In genomic region chr17:2214887-2215615, GRCh38 we compare ENCODE assay signal across 8 cellular contexts.
DNase-seq lines count a peak whose midpoint lies in the region; ATAC-seq and TF ChIP-seq lines count a peak whose summit lies in the region.
"Had no signal": no experiment of that assay in that cellular context is flagged by ENCODE, and none has a peak within 500 bp of the region (broad histone marks: within the 10 kb centered on the region; RNA-seq: fewer than 3 reads in every experiment).

No MANE protein-coding gene starts in this region.

- no peaks in the 10 kb centered on the region for H3K9me3 ChIP-seq in left ventricle myocardium inferior (replicated peaks)
- no peaks in the 10 kb centered on the region for H3K9me3 ChIP-seq in stomach smooth muscle (ENCODE audit: control insufficient read depth in 2 of 2, low read length in 2 of 2)
- H3K9me3 ChIP-seq: neutrophil had no signal

- peak overlapping the region; percentile 63 to 98 (median 69) for H3K27ac Mint-ChIP-seq in IgD-negative memory B cell
- H3K27ac Mint-ChIP-seq in activated T-helper 2 cell treated with anti-CD3 and anti-CD28 coated beads, Interferon-gamma antibody, Interleukin-2, Interleukin-4, amounts not matched to agents 10 μg/mL and 5 μg/mL and 100 μg/mL, durations not matched to agents 14 hours and 24 hours and 36 hours, result peak overlapping the region; percentile 96

- peak overlapping the region; percentile 57 for H3K4me3 ChIP-seq in left ventricle myocardium inferior
- H3K4me3 ChIP-seq in stomach smooth muscle (ENCODE audit: low read length in 2 of 2), result peak overlapping the region in 1 of 2 donors; percentile 49

- H3K9ac ChIP-seq in stomach smooth muscle (ENCODE audit: low read length in 2 of 2), result peak overlapping the region in 1 of 2 donors; percentile 6

- DNase-seq in activated T-helper 2 cell treated with anti-CD3 and anti-CD28 coated beads, Interferon-gamma antibody, Interleukin-2, Interleukin-4, amounts not matched to agents 10 μg/mL and 5 μg/mL and 100 μg/mL, durations not matched to agents 14 hours and 24 hours and 36 hours (ENCODE audit: low spot score), result no peak
- peak; percentile 78 for DNase-seq in left ventricle myocardium inferior
- no peak for DNase-seq in DMS153 (lab: John Stamatoyannopoulos, UW)
- no peak for DNase-seq in left lobe of liver (ENCODE audit: low spot score)

- H3K4me1 Mint-ChIP-seq in IgD-negative memory B cell, result peaks cover 22 to 27% (median 26%) of the 10 kb centered on the region in 3 donors
- H3K4me1 Mint-ChIP-seq in activated T-helper 2 cell treated with anti-CD3 and anti-CD28 coated beads, Interferon-gamma antibody, Interleukin-2, Interleukin-4, amounts not matched to agents 10 μg/mL and 5 μg/mL and 100 μg/mL, durations not matched to agents 14 hours and 24 hours and 36 hours (ENCODE audit: low read depth), result peaks cover 51% of the 10 kb centered on the region

- H3K36me3 ChIP-seq in left ventricle myocardium inferior (no peaks in the 10 kb centered on the region), stomach smooth muscle (ENCODE audit: control insufficient read depth in 2 of 2, insufficient read depth in 2 of 2, low read length in 2 of 2) (no peaks in the 10 kb centered on the region)

- H3K27me3 ChIP-seq in left ventricle myocardium inferior (ENCODE audit: low read depth) (no peaks in the 10 kb centered on the region), stomach smooth muscle (ENCODE audit: control insufficient read depth in 1 of 2, insufficient read depth in 2 of 2, low read length in 2 of 2) (no peaks in the 10 kb centered on the region)
- H3K27me3 ChIP-seq: neutrophil had no signal

- ATAC-seq in GM21528 (IDR thresholded peaks at IDR 0.05; ENCODE audit: low FRiP score, unreplicated experiment) (no peak), left lobe of liver (no peak)

- peaks cover 61% of the 10 kb centered on the region for H3K4me1 ChIP-seq in left ventricle myocardium inferior
- H3K4me1 ChIP-seq in stomach smooth muscle (ENCODE audit: control insufficient read depth, insufficient read depth, low read length), result peaks cover 41% of the 10 kb centered on the region

- no peaks in the 10 kb centered on the region for H3K9me3 Mint-ChIP-seq in IgD-negative memory B cell
- no peaks in the 10 kb centered on the region for H3K9me3 Mint-ChIP-seq in activated T-helper 2 cell treated with anti-CD3 and anti-CD28 coated beads, Interferon-gamma antibody, Interleukin-2, Interleukin-4, amounts not matched to agents 10 μg/mL and 5 μg/mL and 100 μg/mL, durations not matched to agents 14 hours and 24 hours and 36 hours

- peak overlapping the region; percentile 38 to 95 (median 76) for H3K4me3 Mint-ChIP-seq in IgD-negative memory B cell
- peak overlapping the region; percentile 76 for H3K4me3 Mint-ChIP-seq in activated T-helper 2 cell treated with anti-CD3 and anti-CD28 coated beads, Interferon-gamma antibody, Interleukin-2, Interleukin-4, amounts not matched to agents 10 μg/mL and 5 μg/mL and 100 μg/mL, durations not matched to agents 14 hours and 24 hours and 36 hours (ENCODE audit: low read depth)

- TF ChIP-seq CTCF in left ventricle myocardium inferior (IDR thresholded peaks at IDR 0.05; ENCODE audit: borderline replicate concordance), result no peak

- peak overlapping the region; percentile 89 for H3K27ac ChIP-seq in left ventricle myocardium inferior (replicated peaks)
- H3K27ac ChIP-seq in stomach smooth muscle (ENCODE audit: low read length), result peak overlapping the region; percentile 76
- H3K27ac ChIP-seq: neutrophil had no signal

- peaks cover 11% of the 10 kb centered on the region for H3K36me3 Mint-ChIP-seq in IgD-negative memory B cell
- peaks cover 39% of the 10 kb centered on the region for H3K36me3 Mint-ChIP-seq in activated T-helper 2 cell treated with anti-CD3 and anti-CD28 coated beads, Interferon-gamma antibody, Interleukin-2, Interleukin-4, amounts not matched to agents 10 μg/mL and 5 μg/mL and 100 μg/mL, durations not matched to agents 14 hours and 24 hours and 36 hours (ENCODE audit: low read depth)

- intact Hi-C loops in activated T-helper 2 cell treated with anti-CD3 and anti-CD28 coated beads, Interferon-gamma antibody, Interleukin-2, Interleukin-4, amounts not matched to agents 10 μg/mL and 5 μg/mL and 100 μg/mL, durations not matched to agents 14 hours and 24 hours and 36 hours (cut with micrococcal nuclease), result loop anchor here (1.0 to 2.0 kb wide), 2 partner anchors 8 to 20 kb away; no protein-coding TSS in a partner anchor
- intact Hi-C loops in left ventricle myocardium inferior (cut with micrococcal nuclease), result no loop called here

- H3K27me3 Mint-ChIP-seq in IgD-negative memory B cell, result no peaks in the 10 kb centered on the region
- H3K27me3 Mint-ChIP-seq in activated T-helper 2 cell treated with anti-CD3 and anti-CD28 coated beads, Interferon-gamma antibody, Interleukin-2, Interleukin-4, amounts not matched to agents 10 μg/mL and 5 μg/mL and 100 μg/mL, durations not matched to agents 14 hours and 24 hours and 36 hours (ENCODE audit: low read depth), result no peaks in the 10 kb centered on the region
